8 cellular contexts compared by ENCODE assay signal in the genomic region with DNA sequence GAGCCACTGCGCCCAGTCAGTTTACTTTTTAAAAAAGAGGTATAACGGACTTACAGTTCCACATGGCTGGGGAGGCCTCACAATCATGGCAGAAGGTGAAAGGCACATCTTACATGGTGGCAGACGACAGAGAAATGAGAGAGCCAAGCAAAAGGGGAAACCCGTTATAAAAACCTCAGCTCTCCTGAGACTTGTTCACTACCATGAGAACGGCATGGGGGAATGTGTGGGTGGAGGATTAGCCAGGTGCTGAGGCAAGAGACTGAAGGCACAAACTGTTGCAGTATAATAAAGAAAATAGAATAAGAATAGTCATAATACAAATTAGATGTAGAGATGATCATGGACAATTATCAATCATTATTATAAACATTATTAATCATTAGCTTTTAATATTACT. TPM values are rescaled to one million over a fixed set of nuclear protein-coding genes. Genes with fewer than 3 reads are reported as not detected.
"Had no signal": no experiment of that assay in that cellular context is flagged by ENCODE, and none has a peak within 500 bp of the region (broad histone marks: within the 10 kb centered on the region; RNA-seq: fewer than 3 reads in every experiment).

No MANE protein-coding gene starts in this region.

RNA-seq across cellular contexts. Expression of a gene that starts 27.2 kb away (rescaled TPM):
- total RNA-seq: activated CD8-positive, alpha-beta T cell treated with anti-CD3 and anti-CD28 coated beads, Interleukin-2, amount 10 ng/mL, durations not matched to agents 7 days and 5 days; activated naive CD8-positive, alpha-beta T cell treated with anti-CD3 and anti-CD28 coated beads, Interleukin-2, amount 10 ng/mL, durations not matched to agents 7 days and 5 days; aorta; body of pancreas; bronchial epithelial cell; Peyer's patch; SK-MEL-5 had no signal
- polyA plus RNA-seq: adrenal gland, aorta had no signal

RNA-seq across cellular contexts. Expression of a gene that starts 44.6 kb away (rescaled TPM):
- total RNA-seq: activated CD8-positive, alpha-beta T cell treated with anti-CD3 and anti-CD28 coated beads, Interleukin-2, amount 10 ng/mL, durations not matched to agents 7 days and 5 days; activated naive CD8-positive, alpha-beta T cell treated with anti-CD3 and anti-CD28 coated beads, Interleukin-2, amount 10 ng/mL, durations not matched to agents 7 days and 5 days; adrenal gland; aorta; body of pancreas; bronchial epithelial cell; Peyer's patch; SK-MEL-5 had no signal
- polyA plus RNA-seq: adrenal gland, aorta had no signal

RNA-seq across cellular contexts. Expression of a gene that starts 45.1 kb away (rescaled TPM):
- total RNA-seq: activated CD8-positive, alpha-beta T cell treated with anti-CD3 and anti-CD28 coated beads, Interleukin-2, amount 10 ng/mL, durations not matched to agents 7 days and 5 days; activated naive CD8-positive, alpha-beta T cell treated with anti-CD3 and anti-CD28 coated beads, Interleukin-2, amount 10 ng/mL, durations not matched to agents 7 days and 5 days; adrenal gland; aorta; body of pancreas; Peyer's patch; SK-MEL-5 had no signal
- polyA plus RNA-seq: adrenal gland had no signal
